Comparison of ENCODE assay signal across 12 cellular contexts in the genomic region with DNA sequence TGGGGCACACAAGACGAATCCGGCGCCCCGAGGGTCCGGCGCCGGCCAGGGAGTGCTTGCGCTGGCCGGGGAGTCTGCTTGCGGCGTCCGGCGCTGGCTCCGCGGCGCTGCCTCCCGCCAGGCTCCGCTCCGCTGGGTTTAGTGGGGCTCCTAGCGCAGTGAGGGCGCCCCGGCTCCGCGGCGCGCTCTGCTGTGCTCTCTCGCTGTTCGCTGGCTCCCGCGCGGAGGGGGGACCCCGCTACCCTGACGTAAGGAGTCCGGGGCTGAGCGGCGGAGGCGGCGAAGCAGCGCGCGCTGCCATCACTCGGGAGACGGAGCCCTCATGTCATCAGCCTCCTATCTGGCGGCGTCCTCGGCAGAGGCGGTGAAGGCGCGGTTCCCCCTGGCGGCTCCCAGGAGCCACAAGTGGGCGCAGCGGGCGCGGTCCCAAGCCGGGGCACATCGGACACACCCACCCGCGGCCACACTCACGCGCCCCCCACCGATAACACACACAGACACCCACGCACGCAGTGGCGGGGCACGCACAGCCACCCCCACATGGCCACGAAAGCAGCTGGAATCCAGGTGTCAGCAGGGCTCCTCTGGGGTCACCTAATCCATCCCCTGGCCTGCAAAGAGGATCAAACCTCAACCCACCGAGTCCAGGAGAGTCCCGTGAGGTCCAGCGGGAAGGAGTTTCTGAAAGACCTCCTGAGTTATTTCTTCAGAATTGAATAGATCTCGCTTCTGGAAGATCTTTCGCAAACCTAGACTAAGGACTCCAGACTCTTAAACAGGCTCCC. TPM values are rescaled to one million over a fixed set of nuclear protein-coding genes. Genes with fewer than 3 reads are reported as not detected.
DNase-seq lines count a peak whose midpoint lies in the region; ATAC-seq, FAIRE-seq and TF ChIP-seq lines count a peak whose summit lies in the region.
"Had no signal": no experiment of that assay in that cellular context is flagged by ENCODE, and none has a peak within 500 bp of the region (broad histone marks: within the 10 kb centered on the region; RNA-seq: fewer than 3 reads in every experiment).

A gene (minus strand): TSS at position 189 of the 785 bp plus-strand sequence. CDS start 482 bp downstream, outside the sequence.

- CTCF ChIA-PET in HEK293 (lab: Yijun Ruan, JAX) = interaction anchor here (0.6 to 0.7 kb wide), 2 partner anchors 12 to 172 kb away, joined by 4 to 5 read pairs; no protein-coding TSS in a partner anchor

- H3K36me3 ChIP-seq in HEK293 (ENCODE audit: control insufficient read depth in 2 of 2, insufficient read depth in 1 of 2, low read length in 2 of 2) (no peaks in the 10 kb centered on the region), adipocyte (ENCODE audit: control insufficient read depth, insufficient read depth, low read length, severe bottlenecking) (no peaks in the 10 kb centered on the region), keratinocyte (ENCODE audit: control insufficient read depth in 2 of 2, extremely low read depth in 1 of 2, insufficient read depth in 2 of 2, low read length in 2 of 2) (no peaks in the 10 kb centered on the region), brain microvascular endothelial cell (replicated peaks) (no peaks in the 10 kb centered on the region)
- H3K36me3 ChIP-seq: neutrophil, uterus had no signal

- POLR2A ChIA-PET in HEK293 (lab: Yijun Ruan, JAX) = no interaction called here

- no peaks in the 10 kb centered on the region for H3K9me3 ChIP-seq in HEK293 (ENCODE audit: control insufficient read depth, insufficient read depth, low read depth, low read length)
- H3K9me3 ChIP-seq in adipocyte (ENCODE audit: control insufficient read depth, low read length) = no peaks in the 10 kb centered on the region
- H3K9me3 ChIP-seq in keratinocyte (ENCODE audit: control insufficient read depth, low read depth, low read length) = no peaks in the 10 kb centered on the region
- H3K9me3 ChIP-seq: neutrophil, uterus had no signal

- no peak for ATAC-seq in GM18868 (IDR thresholded peaks at IDR 0.05; ENCODE audit: unreplicated experiment)
- ATAC-seq in GM18511 (IDR thresholded peaks at IDR 0.05; ENCODE audit: unreplicated experiment) = no peak
- ATAC-seq: Panc1 had no signal

- peak; percentile 22 for DNase-seq in COR-L47 (lab: John Stamatoyannopoulos, UW)
- peak; percentile 5 for DNase-seq in adipocyte (ENCODE audit: low read depth)
- no peak for DNase-seq in keratinocyte (ENCODE audit: low read depth, low spot score)
- DNase-seq in KBM-7 = no peak
- no peak for DNase-seq in brain microvascular endothelial cell
- DNase-seq: uterus had no signal

- peaks cover 2% of the 10 kb centered on the region for H4K20me1 ChIP-seq in keratinocyte (ENCODE audit: control insufficient read depth, extremely low read depth, insufficient read depth, low read length)

- no peaks in the 10 kb centered on the region for H3K9me1 ChIP-seq in keratinocyte (ENCODE audit: control insufficient read depth, extremely low read depth, insufficient read depth, low read length)

- H2AFZ ChIP-seq in keratinocyte (ENCODE audit: control insufficient read depth, low read length) = peak within 1 kb of the TSS; percentile 3

- no peak for FAIRE-seq in keratinocyte (lab: Jason Lieb, UNC)

- in situ Hi-C loops in KBM-7 (cut with MboI; ENCODE audit: low pct_unique_long_range_greater_than_20kb, low sequenced_read_pairs) = no loop called here
- in situ Hi-C loops in brain microvascular endothelial cell (cut with HindIII; ENCODE audit: low pct_ligation_motif_present, low sequenced_read_pairs) = no loop called here

- dilution Hi-C loops in keratinocyte (cut with MboI; ENCODE audit: extremely low pct_ligation_motif_present, low sequenced_read_pairs) = no loop called here

- TF ChIP-seq CTCF in HEK293 (tag by site-specific recombination; IDR thresholded peaks at IDR 0.05) = peak; percentile 93
- peak in 2 of 3 experiments; percentile 12 to 13 for TF ChIP-seq CTCF in keratinocyte (optimal IDR thresholded peaks at IDR 0.05 in 1 of 3, IDR thresholded peaks at IDR 0.05 in 1 of 3, conservative IDR thresholded peaks at IDR 0.05 in 1 of 3; ENCODE audit: extremely low read depth in 1 of 3, insufficient read depth in 2 of 3, low read length in 3 of 3)
- TF ChIP-seq CTCF in brain microvascular endothelial cell (IDR thresholded peaks at IDR 0.05; ENCODE audit: low read depth, low read length, missing control alignments) = no peak

- H3K27ac ChIP-seq in HEK293 (ENCODE audit: extremely low read depth, low read depth, low read length) = no peak within 1 kb of the TSS
- H3K27ac ChIP-seq in keratinocyte (ENCODE audit: control insufficient read depth, insufficient read depth, low read length) = no peak within 1 kb of the TSS
- no peak within 1 kb of the TSS for H3K27ac ChIP-seq in brain microvascular endothelial cell
- H3K27ac ChIP-seq: neutrophil, uterus, VCaP had no signal

- H3K4me3 ChIP-seq in HEK293 (ENCODE audit: low read depth, low read length) (peak within 1 kb of the TSS; percentile 27), adipocyte (ENCODE audit: low read length) (no peak within 1 kb of the TSS), keratinocyte (ENCODE audit: control insufficient read depth in 2 of 3, extremely low read depth in 1 of 3, insufficient read depth in 2 of 3, low read depth in 1 of 3, low read length in 3 of 3) (no peak within 1 kb of the TSS), brain microvascular endothelial cell (ENCODE audit: low read depth, low read length) (no peak within 1 kb of the TSS)
- H3K4me3 ChIP-seq: uterus had no signal

- no peaks in the 10 kb centered on the region for H3K79me2 ChIP-seq in keratinocyte (ENCODE audit: control insufficient read depth, insufficient read depth, low read length)

- H3K9ac ChIP-seq in adipocyte (ENCODE audit: low read length) = no peak within 1 kb of the TSS
- H3K9ac ChIP-seq in keratinocyte (ENCODE audit: control insufficient read depth, extremely low read depth, insufficient read depth, low read length) = no peak within 1 kb of the TSS

- H3K27me3 ChIP-seq in adipocyte (replicated peaks; ENCODE audit: control insufficient read depth, insufficient read depth, low read length) (peaks cover 70% of the 10 kb centered on the region), keratinocyte (ENCODE audit: control insufficient read depth, extremely low read depth, insufficient read depth, low read length) (peaks cover 84% of the 10 kb centered on the region), brain microvascular endothelial cell (replicated peaks) (peaks cover 56% of the 10 kb centered on the region)

- no peak within 1 kb of the TSS for H3K4me2 ChIP-seq in keratinocyte (ENCODE audit: control insufficient read depth, extremely low read depth, insufficient read depth, low read depth, low read length)

- H3K4me1 ChIP-seq in HEK293 (ENCODE audit: control insufficient read depth, insufficient read depth, low read length) (no peaks in the 10 kb centered on the region), adipocyte (ENCODE audit: control insufficient read depth, insufficient read depth, low read length) (no peaks in the 10 kb centered on the region), keratinocyte (ENCODE audit: control insufficient read depth, extremely low read depth, insufficient read depth, low read length) (peaks cover 2% of the 10 kb centered on the region)
- H3K4me1 ChIP-seq: uterus had no signal

TF ChIP-seq in HEK293, 187 proteins besides CTCF, POLR2A, EP300 and RAD21 (continues in another document):
- no peak for TF ChIP-seq ZNF560 (tag by site-specific recombination; IDR thresholded peaks at IDR 0.05; ENCODE audit: borderline replicate concordance)
- TF ChIP-seq ZNF621 (tag by site-specific recombination; IDR thresholded peaks at IDR 0.05) = no peak
- TF ChIP-seq ZNF660 (tag by site-specific recombination; IDR thresholded peaks at IDR 0.05) = no peak
- TF ChIP-seq, protein P1, sequence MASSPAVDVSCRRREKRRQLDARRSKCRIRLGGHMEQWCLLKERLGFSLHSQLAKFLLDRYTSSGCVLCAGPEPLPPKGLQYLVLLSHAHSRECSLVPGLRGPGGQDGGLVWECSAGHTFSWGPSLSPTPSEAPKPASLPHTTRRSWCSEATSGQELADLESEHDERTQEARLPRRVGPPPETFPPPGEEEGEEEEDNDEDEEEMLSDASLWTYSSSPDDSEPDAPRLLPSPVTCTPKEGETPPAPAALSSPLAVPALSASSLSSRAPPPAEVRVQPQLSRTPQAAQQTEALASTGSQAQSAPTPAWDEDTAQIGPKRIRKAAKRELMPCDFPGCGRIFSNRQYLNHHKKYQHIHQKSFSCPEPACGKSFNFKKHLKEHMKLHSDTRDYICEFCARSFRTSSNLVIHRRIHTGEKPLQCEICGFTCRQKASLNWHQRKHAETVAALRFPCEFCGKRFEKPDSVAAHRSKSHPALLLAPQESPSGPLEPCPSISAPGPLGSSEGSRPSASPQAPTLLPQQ (tag by site-specific recombination; IDR thresholded peaks at IDR 0.05) = 0 out of 2 replicates have a peak, but pooled peaks have one; percentile 43
- TF ChIP-seq ZFHX2 (tag by site-specific recombination; conservative IDR thresholded peaks at IDR 0.05) = peak; percentile 99
- TF ChIP-seq KLF1 (tag by site-specific recombination; IDR thresholded peaks at IDR 0.05) = peak; percentile 71
- TF ChIP-seq ZNF830 (tag by site-specific recombination; IDR thresholded peaks at IDR 0.05; ENCODE audit: low read depth) = no peak
- TF ChIP-seq ZEB2 (tag by site-specific recombination; IDR thresholded peaks at IDR 0.05) = 0 out of 2 replicates have a peak, but pooled peaks have one; percentile 17
- peak; percentile 84 for TF ChIP-seq ZBTB8A (tag by site-specific recombination; IDR thresholded peaks at IDR 0.05)
- peak; percentile 71 for TF ChIP-seq GLIS2 (tag by site-specific recombination; IDR thresholded peaks at IDR 0.05)

RNA-seq across cellular contexts. Expression of the gene that starts here (rescaled TPM):
- not detected in 3 replicates for polyA plus RNA-seq in keratinocyte
- polyA plus RNA-seq in keratinocyte (2011; ENCODE audit: low read depth) = not detected
- polyA plus RNA-seq in keratinocyte (2011; cell fraction: cytosol; rRNA removed) = not detected in 2 replicates
- polyA plus RNA-seq in keratinocyte (2011; cell fraction: nucleus; rRNA removed) = not detected in 2 replicates
- polyA plus RNA-seq in keratinocyte (2012; ENCODE audit: low replicate concordance) = not detected in 2 replicates
- not detected in 3 replicates for polyA minus RNA-seq in keratinocyte
- not detected for polyA minus RNA-seq in keratinocyte (2011; cell fraction: cytosol; rRNA and poly(A)+ RNA removed)
- polyA minus RNA-seq in keratinocyte (2011; cell fraction: nucleus; rRNA and poly(A)+ RNA removed) = not detected in 2 replicates

Comparison
In these comparisons a context has a peak if more than half of its experiments do, and no peak if none do; other contexts are left out.
1. DNase-seq: peak in COR-L47 (single experiment) and adipocyte (single experiment); none in keratinocyte (single experiment), KBM-7 (single experiment) and brain microvascular endothelial cell (single experiment).